16 cellular contexts compared by ENCODE assay signal in genomic region chr19:33486407-33486806, GRCh38. TPM values are rescaled to one million over a fixed set of nuclear protein-coding genes. Genes with fewer than 3 reads are reported as not detected.
DNase-seq lines count a peak whose midpoint lies in the region; ATAC-seq and TF ChIP-seq lines count a peak whose summit lies in the region.
"Had no signal": no experiment of that assay in that cellular context is flagged by ENCODE, and none has a peak within 500 bp of the region (broad histone marks: within the 10 kb centered on the region; RNA-seq: fewer than 3 reads in every experiment).

No MANE protein-coding gene starts in this region.

- no peaks in the 10 kb centered on the region for H3K9me3 ChIP-seq in HAP-1
- H3K9me3 ChIP-seq: BE2C had no signal

- H3K4me3 ChIP-seq in HAP-1: no peak overlapping the region

- H3K36me3 ChIP-seq in HAP-1 (replicated peaks): no peaks in the 10 kb centered on the region

- CTCF ChIA-PET in WTC11 (lab: Charles Lee): interaction anchor here (0.8 kb wide), 1 partner anchor 116 kb away, joined by 3 read pairs; no protein-coding TSS in a partner anchor

- H3K9me3 Mint-ChIP-seq in WTC11: peaks cover 6% of the 10 kb centered on the region; the same call in 1 of the 2 replicates
- H3K9me3 Mint-ChIP-seq in osteocyte (ENCODE audit: unreplicated experiment): peaks cover 6% of the 10 kb centered on the region

- no peaks in the 10 kb centered on the region for H3K27me3 ChIP-seq in HAP-1 (ENCODE audit: low read depth)
- H3K27me3 ChIP-seq: BE2C had no signal

- peak; percentile 21 for DNase-seq in activated CD4-positive, CD25-positive, alpha-beta regulatory T cell treated with anti-CD3 and anti-CD28 coated beads, Interleukin-2, amount 50 U/mL, for 72 hours
- DNase-seq in activated CD4-positive, CD25-positive, alpha-beta regulatory T cell (lab: John Stamatoyannopoulos, UW): no peak
- DNase-seq in WTC11 (ENCODE audit: low spot score): no peak
- DNase-seq in left lobe of liver (ENCODE audit: low spot score): peak; percentile 38
- DNase-seq in sciatic nerve (ENCODE audit: low spot score): peak; percentile 43
- DNase-seq in osteocyte (ENCODE audit: extremely low spot score, unreplicated experiment): no peak
- DNase-seq in HAP-1 (ENCODE audit: low spot score in 2 of 2): no peak
- DNase-seq: BE2C, Calu3, DMS79, NCI-H1105 treated with DMSO at 0.1 percent for 48 hours, NCI-H226, NCI-H524 treated with DMSO at 0.1 percent for 48 hours had no signal

- in situ Hi-C loops in HAP-1 (cut with MboI; ENCODE audit: low sequenced_read_pairs): no loop called here

- TF ChIP-seq CTCF in WTC11 (IDR thresholded peaks at IDR 0.05) (no peak), osteocyte (IDR thresholded peaks at IDR 0.05) (no peak)

- no peaks in the 10 kb centered on the region for H3K4me1 Mint-ChIP-seq in WTC11
- no peaks in the 10 kb centered on the region for H3K4me1 Mint-ChIP-seq in osteocyte (ENCODE audit: unreplicated experiment)

- intact Hi-C loops in sciatic nerve (cut with DNase I): no loop called here

- POLR2A ChIA-PET in WTC11 (lab: Charles Lee): no interaction called here

- no peaks in the 10 kb centered on the region; the same call in 1 of the 2 replicates for H3K36me3 Mint-ChIP-seq in WTC11
- peaks cover 16% of the 10 kb centered on the region for H3K36me3 Mint-ChIP-seq in osteocyte (ENCODE audit: unreplicated experiment)

- no peaks in the 10 kb centered on the region for H3K4me1 ChIP-seq in HAP-1
- H3K4me1 ChIP-seq: BE2C had no signal

- H3K4me3 Mint-ChIP-seq in WTC11: no peak overlapping the region
- H3K4me3 Mint-ChIP-seq in osteocyte (ENCODE audit: unreplicated experiment): no peak overlapping the region
- H3K4me3 Mint-ChIP-seq: CD4-positive, alpha-beta T cell had no signal

- H3K27me3 Mint-ChIP-seq in WTC11 (ENCODE audit: low read depth) (no peaks in the 10 kb centered on the region), osteocyte (ENCODE audit: unreplicated experiment) (no peaks in the 10 kb centered on the region)
- H3K27me3 Mint-ChIP-seq: CD4-positive, alpha-beta T cell had no signal

- 0 out of 2 replicates have a peak overlapping the region, but pooled peaks have one; percentile 36 for H3K27ac Mint-ChIP-seq in WTC11
- H3K27ac Mint-ChIP-seq in osteocyte (ENCODE audit: unreplicated experiment): no peak overlapping the region
- H3K27ac Mint-ChIP-seq: CD4-positive, alpha-beta T cell had no signal

- ATAC-seq in WTC11 (no peak), left lobe of liver (no peak), sciatic nerve (no peak), GM21423 (IDR thresholded peaks at IDR 0.05; ENCODE audit: unreplicated experiment) (no peak)
- ATAC-seq: HCT116 had no signal

TF ChIP-seq in WTC11, 78 proteins besides CTCF, POLR2A, EP300 and RAD21:
- TF ChIP-seq RORB (CRISPR knock-in tag; IDR thresholded peaks at IDR 0.05): no peak
TF ChIP-seq in WTC11: peak in this region for 0.

RNA-seq across cellular contexts. Expression of gene PEPD, which starts 35.2 kb away (rescaled TPM):
- total RNA-seq in WTC11 (2021) (76.5 to 83.1 TPM (median 78.6 TPM) in 3 replicates), left lobe of liver (201 TPM), sciatic nerve (62.8 TPM), osteocyte (106 and 113 TPM in 2 replicates)

Comparison
In these comparisons a context has a peak if more than half of its experiments do, and no peak if none do; other contexts are left out.
1. DNase-seq: peak in activated CD4-positive, CD25-positive, alpha-beta regulatory T cell treated with anti-CD3 and anti-CD28 coated beads, Interleukin-2, amount 50 U/mL, for 72 hours (single experiment), left lobe of liver (single experiment) and sciatic nerve (single experiment); none in activated CD4-positive, CD25-positive, alpha-beta regulatory T cell (0 of 4), WTC11 (single experiment), osteocyte (single experiment) and HAP-1 (0 of 2).